ENCODE assay signal across 13 cellular contexts in the genomic region with DNA sequence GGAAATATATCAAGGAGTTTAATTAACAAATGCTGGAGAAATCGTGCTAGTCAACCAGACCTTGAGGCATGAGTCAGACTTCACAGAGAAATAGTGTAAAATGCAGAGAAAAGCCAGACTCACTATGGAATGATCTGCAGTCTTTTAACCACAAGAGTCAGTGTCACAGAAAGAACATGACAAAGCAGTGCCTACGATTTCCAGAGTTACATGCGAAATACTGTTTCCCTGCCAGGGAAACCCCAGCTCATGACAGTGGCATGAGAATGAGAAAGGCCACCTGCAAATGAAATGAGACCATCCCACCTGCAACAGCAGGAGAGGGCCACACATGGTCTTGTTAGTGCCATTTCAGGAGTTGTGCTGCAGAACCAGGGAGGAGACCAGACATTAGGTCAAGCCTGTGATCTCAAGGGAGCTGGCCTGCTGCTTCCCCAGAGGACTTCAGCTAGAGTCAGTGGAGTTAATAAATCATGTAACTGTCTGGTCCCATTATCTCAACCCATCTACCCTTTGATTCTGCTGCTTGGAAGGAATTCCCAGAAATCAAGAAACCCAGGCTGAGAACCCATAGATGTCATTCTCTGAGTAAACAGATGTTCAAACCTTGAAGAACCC.
"Had no signal": no experiment of that assay in that cellular context is flagged by ENCODE, and none has a peak within 500 bp of the region (broad histone marks: within the 10 kb centered on the region; RNA-seq: fewer than 3 reads in every experiment).

No MANE protein-coding gene starts in this region.

- H3K4me3 Mint-ChIP-seq: effector memory CD8-positive, alpha-beta T cell; mesothelial cell of epicardium; neural crest cell; T-cell had no signal

- H3K4me1 Mint-ChIP-seq: mesothelial cell of epicardium, T-cell had no signal

- H3K36me3 ChIP-seq: adrenal gland, brain microvascular endothelial cell had no signal

- DNase-seq: activated gamma-delta T cell treated with Interleukin-2 at 50 U/mL for 16 hours; adrenal gland; brain microvascular endothelial cell; effector memory CD8-positive, alpha-beta T cell; hypothalamus; stimulated activated naive CD4-positive, alpha-beta T cell treated with Interleukin-2 at 50 U/mL for 16 hours; T-cell; T1000; testis had no signal

- H3K27ac ChIP-seq: adrenal gland, brain microvascular endothelial cell, SK-N-MC, testis, VCaP had no signal

- H3K9me3 ChIP-seq: adrenal gland, testis had no signal

- H3K36me3 Mint-ChIP-seq: mesothelial cell of epicardium, T-cell had no signal

- ATAC-seq: effector memory CD8-positive, alpha-beta T cell; T-cell had no signal

- H3K9me3 Mint-ChIP-seq: mesothelial cell of epicardium, T-cell had no signal

- H3K27me3 ChIP-seq: adrenal gland, brain microvascular endothelial cell, testis had no signal

- H3K4me3 ChIP-seq: adrenal gland, SK-N-MC, testis had no signal

- H3K27ac Mint-ChIP-seq: effector memory CD8-positive, alpha-beta T cell; mesothelial cell of epicardium; T-cell had no signal

- H3K4me1 ChIP-seq: adrenal gland, testis had no signal
